11 cellular contexts compared by ENCODE assay signal in genomic region chr5:109016300-109016699, GRCh38.
DNase-seq lines count a peak whose midpoint lies in the region; ATAC-seq and TF ChIP-seq lines count a peak whose summit lies in the region.
"Had no signal": no experiment of that assay in that cellular context is flagged by ENCODE, and none has a peak within 500 bp of the region (broad histone marks: within the 10 kb centered on the region; RNA-seq: fewer than 3 reads in every experiment).

No MANE protein-coding gene starts in this region.

- no peaks in the 10 kb centered on the region for H3K4me1 Mint-ChIP-seq in activated CD4-positive, alpha-beta T cell treated with anti-CD3 and anti-CD28 coated beads, Interleukin-2, amount 10 ng/mL, durations not matched to agents 24 days and 14 days
- no peaks in the 10 kb centered on the region for H3K4me1 Mint-ChIP-seq in chondrocyte (ENCODE audit: low read depth)

- no peaks in the 10 kb centered on the region for H3K9me3 ChIP-seq in parathyroid adenoma (ENCODE audit: control insufficient read depth, low read length)
- H3K9me3 ChIP-seq: esophagus squamous epithelium had no signal

- H3K27ac ChIP-seq in parathyroid adenoma, result peak overlapping the region; percentile 45
- H3K27ac ChIP-seq: esophagus squamous epithelium had no signal

- H3K27me3 ChIP-seq in parathyroid adenoma (ENCODE audit: control insufficient read depth, insufficient read depth, low read length), result no peaks in the 10 kb centered on the region
- H3K27me3 ChIP-seq: esophagus squamous epithelium had no signal

- TF ChIP-seq CTCF in cardiac fibroblast (IDR thresholded peaks at IDR 0.05; ENCODE audit: low read depth, low read length) (no peak), parathyroid adenoma (IDR thresholded peaks at IDR 0.05) (no peak), chondrocyte (IDR thresholded peaks at IDR 0.05) (no peak)

- peak; percentile 17 to 56 for DNase-seq in cardiac fibroblast (ENCODE audit: low read depth in 2 of 2)
- DNase-seq in activated CD4-positive, alpha-beta T cell treated with anti-CD3 and anti-CD28 coated beads, Interleukin-2, amount 10 ng/mL, durations not matched to agents 24 days and 14 days, result no peak
- DNase-seq in chondrocyte (ENCODE audit: low spot score), result no peak
- no peak for DNase-seq in NCI-H146 treated with DMSO at 0.1 percent for 48 hours (lab: John Stamatoyannopoulos, UW; ENCODE audit: unreplicated experiment)
- DNase-seq: esophagus squamous epithelium; HFFc6; stimulated activated CD4-positive, alpha-beta T cell treated with anti-CD3 and anti-CD28 coated beads, Interleukin-4, amount 100 ng/mL, for 24 hours had no signal

- H3K36me3 Mint-ChIP-seq in activated CD4-positive, alpha-beta T cell treated with anti-CD3 and anti-CD28 coated beads, Interleukin-2, amount 10 ng/mL, durations not matched to agents 24 days and 14 days (ENCODE audit: low read depth), result no peaks in the 10 kb centered on the region
- peaks cover 2% of the 10 kb centered on the region for H3K36me3 Mint-ChIP-seq in chondrocyte (ENCODE audit: low read depth)

- peak; percentile 60 for ATAC-seq in GM19351 (IDR thresholded peaks at IDR 0.05; ENCODE audit: unreplicated experiment)
- peak; percentile 55 for ATAC-seq in HG03175 (IDR thresholded peaks at IDR 0.05; ENCODE audit: unreplicated experiment)

- H3K4me1 ChIP-seq in parathyroid adenoma, result peaks cover 12% of the 10 kb centered on the region

- H3K27me3 Mint-ChIP-seq in activated CD4-positive, alpha-beta T cell treated with anti-CD3 and anti-CD28 coated beads, Interleukin-2, amount 10 ng/mL, durations not matched to agents 24 days and 14 days, result no peaks in the 10 kb centered on the region
- H3K27me3 Mint-ChIP-seq in chondrocyte (ENCODE audit: low read depth), result no peaks in the 10 kb centered on the region
- H3K27me3 Mint-ChIP-seq: brain had no signal

- no peaks in the 10 kb centered on the region for H3K36me3 ChIP-seq in parathyroid adenoma (ENCODE audit: control insufficient read depth, insufficient read depth, low read length)
- H3K36me3 ChIP-seq: esophagus squamous epithelium had no signal

- intact Hi-C loops in activated CD4-positive, alpha-beta T cell treated with anti-CD3 and anti-CD28 coated beads, Interleukin-2, amount 10 ng/mL, durations not matched to agents 24 days and 14 days (cut with micrococcal nuclease), result no loop called here

- H3K79me2 ChIP-seq in parathyroid adenoma, result no peaks in the 10 kb centered on the region

- no peak overlapping the region for H3K27ac Mint-ChIP-seq in activated CD4-positive, alpha-beta T cell treated with anti-CD3 and anti-CD28 coated beads, Interleukin-2, amount 10 ng/mL, durations not matched to agents 24 days and 14 days
- no peak overlapping the region for H3K27ac Mint-ChIP-seq in chondrocyte (ENCODE audit: unreplicated experiment)
- H3K27ac Mint-ChIP-seq: HFFc6 had no signal

- H3K4me3 ChIP-seq in cardiac fibroblast (replicated peaks in 1 of 2; ENCODE audit: low read depth in 2 of 2, low read length in 2 of 2), result no peak overlapping the region
- no peak overlapping the region for H3K4me3 ChIP-seq in parathyroid adenoma (ENCODE audit: low read depth, low read length)
- H3K4me3 ChIP-seq: esophagus squamous epithelium had no signal

- no peaks in the 10 kb centered on the region for H3K9me3 Mint-ChIP-seq in activated CD4-positive, alpha-beta T cell treated with anti-CD3 and anti-CD28 coated beads, Interleukin-2, amount 10 ng/mL, durations not matched to agents 24 days and 14 days
- H3K9me3 Mint-ChIP-seq in chondrocyte (ENCODE audit: low read depth), result peaks cover 2% of the 10 kb centered on the region
- H3K9me3 Mint-ChIP-seq: HFFc6 had no signal

- no peak overlapping the region for H3K4me3 Mint-ChIP-seq in activated CD4-positive, alpha-beta T cell treated with anti-CD3 and anti-CD28 coated beads, Interleukin-2, amount 10 ng/mL, durations not matched to agents 24 days and 14 days
- H3K4me3 Mint-ChIP-seq in chondrocyte (ENCODE audit: unreplicated experiment), result no peak overlapping the region
- H3K4me3 Mint-ChIP-seq: brain, HFFc6 had no signal

- H3K9ac ChIP-seq in parathyroid adenoma, result no peak overlapping the region

- no peak overlapping the region for H3K4me2 ChIP-seq in parathyroid adenoma (ENCODE audit: low read length)

- H2AFZ ChIP-seq in parathyroid adenoma, result no peak overlapping the region

Comparison
In these comparisons a context has a peak if more than half of its experiments do, and no peak if none do; other contexts are left out.
1. DNase-seq: peak in cardiac fibroblast (2 of 2); none in activated CD4-positive, alpha-beta T cell treated with anti-CD3 and anti-CD28 coated beads, Interleukin-2, amount 10 ng/mL, durations not matched to agents 24 days and 14 days (single experiment), chondrocyte (single experiment) and NCI-H146 treated with DMSO at 0.1 percent for 48 hours (single experiment).